In genomic region chr18:14939141-14939540, GRCh38 we compare ENCODE assay signal across 23 cellular contexts.
"Had no signal": no experiment of that assay in that cellular context is flagged by ENCODE, and none has a peak within 500 bp of the region (broad histone marks: within the 10 kb centered on the region; RNA-seq: fewer than 3 reads in every experiment).

No MANE protein-coding gene starts in this region.

- H3K9me3 ChIP-seq: SK-N-SH had no signal

- H3K4me1 Mint-ChIP-seq: IgD-negative memory B cell had no signal

- H3K27ac Mint-ChIP-seq: IgD-negative memory B cell had no signal

- H3K27ac ChIP-seq: HL-60, KMS-11, RWPE1 had no signal

- H3K4me3 ChIP-seq: K562 had no signal

- H3K4me3 Mint-ChIP-seq: IgD-negative memory B cell had no signal

- DNase-seq: Kasumi-1, MM.1S, NCI-H1092 treated with DMSO at 0.1 percent for 48 hours, NCI-H1436, NCI-H187, NCI-H2029, NCI-H2081 treated with DMSO at 0.1 percent for 48 hours, NCI-H2171, NCI-H226, NCI-H446, NCI-H510A, NCI-H524 treated with DMSO at 0.1 percent for 48 hours, NCI-H69, NCI-H774, PC-3, SHP77, SK-N-SH had no signal

- ATAC-seq: K562, Panc1, PC-3 had no signal
